ENCODE assay signal across 17 cellular contexts in the genomic region with DNA sequence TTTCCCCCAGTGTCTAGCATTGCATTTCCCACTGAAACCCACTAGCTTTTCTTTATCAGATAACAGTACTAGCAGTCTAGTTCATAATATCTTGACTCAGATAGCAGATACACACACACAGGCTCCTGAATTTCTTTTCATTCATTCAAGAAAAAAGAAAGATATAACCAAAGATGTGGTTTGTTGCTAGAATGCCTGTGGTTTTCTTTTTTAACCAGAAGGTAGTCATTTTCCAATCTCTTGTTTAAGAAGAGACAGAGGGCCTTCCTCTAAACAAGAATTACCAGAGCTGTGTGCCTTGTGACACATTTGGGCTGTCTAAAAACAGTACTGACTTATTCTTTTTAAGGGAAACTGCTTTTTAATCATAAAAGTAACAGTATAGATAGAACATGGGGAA.
"Had no signal": no experiment of that assay in that cellular context is flagged by ENCODE, and none has a peak within 500 bp of the region (broad histone marks: within the 10 kb centered on the region; RNA-seq: fewer than 3 reads in every experiment).

No MANE protein-coding gene starts in this region.

- H3K4me1 ChIP-seq: esophagus squamous epithelium, suprapubic skin had no signal

- DNase-seq: activated CD4-positive, alpha-beta T cell treated with anti-CD3 and anti-CD28 coated beads, Interleukin-2, amount 50 U/mL, for 4 hours; activated CD4-positive, CD25-positive, alpha-beta regulatory T cell; activated CD8-positive, alpha-beta memory T cell treated with anti-CD3 and anti-CD28 coated beads, Interleukin-2, amount 10 ng/mL, durations not matched to agents 7 days and 5 days; activated naive CD4-positive, alpha-beta T cell treated with anti-CD3 and anti-CD28 coated beads, Interleukin-2, amount 50 U/mL, for 16 hours; anterior cingulate cortex; esophagus squamous epithelium; foreskin melanocyte; head of caudate nucleus; mucosa of descending colon; naive thymus-derived CD8-positive, alpha-beta T cell; posterior cingulate gyrus; small intestine; stimulated activated naive CD4-positive, alpha-beta T cell had no signal

- ATAC-seq: activated CD8-positive, alpha-beta memory T cell treated with anti-CD3 and anti-CD28 coated beads, Interleukin-2, amount 10 ng/mL, durations not matched to agents 7 days and 5 days; mucosa of descending colon; naive thymus-derived CD8-positive, alpha-beta T cell; SK-N-SH treated with all-trans-retinoic acid at 6 μM for 48 hours had no signal

- H3K27me3 ChIP-seq: esophagus squamous epithelium, suprapubic skin had no signal

- H3K4me3 Mint-ChIP-seq: activated CD8-positive, alpha-beta memory T cell treated with anti-CD3 and anti-CD28 coated beads, Interleukin-2, amount 10 ng/mL, durations not matched to agents 7 days and 5 days; naive thymus-derived CD8-positive, alpha-beta T cell; T-helper 1 cell treated with Interleukin-12 subunit alpha and Interleukin-12 subunit beta and Interleukin-4 antibody, amounts not matched to agents 30 μg/mL and 1 μg/mL, for 36 hours; type B pancreatic cell had no signal

- H3K27ac Mint-ChIP-seq: activated CD8-positive, alpha-beta memory T cell treated with anti-CD3 and anti-CD28 coated beads, Interleukin-2, amount 10 ng/mL, durations not matched to agents 7 days and 5 days; T-helper 1 cell treated with Interleukin-12 subunit alpha and Interleukin-12 subunit beta and Interleukin-4 antibody, amounts not matched to agents 30 μg/mL and 1 μg/mL, for 36 hours; type B pancreatic cell had no signal

- H3K36me3 ChIP-seq: esophagus squamous epithelium, suprapubic skin had no signal

- H3K27ac ChIP-seq: esophagus squamous epithelium, suprapubic skin had no signal

- H3K4me3 ChIP-seq: esophagus squamous epithelium, mucosa of descending colon, suprapubic skin had no signal
